Comparison of ENCODE assay signal across 20 cellular contexts in genomic region chr2:12074126-12074883, GRCh38.
DNase-seq lines count a peak whose midpoint lies in the region; ATAC-seq and TF ChIP-seq lines count a peak whose summit lies in the region.
"Had no signal": no experiment of that assay in that cellular context is flagged by ENCODE, and none has a peak within 500 bp of the region (broad histone marks: within the 10 kb centered on the region; RNA-seq: fewer than 3 reads in every experiment).

No MANE protein-coding gene starts in this region.

- TF ChIP-seq CTCF in WERI-Rb-1 (IDR thresholded peaks at IDR 0.05; ENCODE audit: low read depth, low read length), result no peak
- no peak for TF ChIP-seq CTCF in tibial nerve (IDR thresholded peaks at IDR 0.05)

- no peak for TF ChIP-seq EP300 in tibial nerve (IDR thresholded peaks at IDR 0.05)

- TF ChIP-seq POLR2A in tibial nerve (IDR thresholded peaks at IDR 0.05), result no peak

- H2BK5ac ChIP-seq in mesendoderm (ENCODE audit: low read length), result peak overlapping the region; percentile 69

- H3K4me3 ChIP-seq in WERI-Rb-1 (ENCODE audit: low read depth, low read length) (no peak overlapping the region), mesendoderm (ENCODE audit: low read length) (no peak overlapping the region), tibial nerve (no peak overlapping the region)
- H3K4me3 ChIP-seq: ascending aorta, coronary artery, sigmoid colon, upper lobe of left lung had no signal

- no peak overlapping the region for H3K18ac ChIP-seq in mesendoderm (ENCODE audit: low read length)

- peaks cover 12% of the 10 kb centered on the region for H3K4me1 ChIP-seq in mesendoderm (ENCODE audit: control insufficient read depth, low read depth, low read length)
- no peaks in the 10 kb centered on the region for H3K4me1 ChIP-seq in tibial nerve
- H3K4me1 ChIP-seq: ascending aorta, upper lobe of left lung had no signal

- H3K23ac ChIP-seq in mesendoderm (ENCODE audit: low read length), result no peak overlapping the region

- H2BK120ac ChIP-seq in mesendoderm (ENCODE audit: low read depth, low read length), result no peak overlapping the region

- H3K27ac ChIP-seq in WERI-Rb-1 (no peak overlapping the region), mesendoderm (ENCODE audit: low read depth, low read length) (peak overlapping the region; percentile 4), tibial nerve (no peak overlapping the region)
- H3K27ac ChIP-seq: ascending aorta, coronary artery, sigmoid colon, upper lobe of left lung had no signal

- no peak overlapping the region for H3K4me2 ChIP-seq in mesendoderm (ENCODE audit: low read length)

- no peaks in the 10 kb centered on the region for H3K9me3 ChIP-seq in WERI-Rb-1 (ENCODE audit: severe bottlenecking)
- H3K9me3 ChIP-seq in tibial nerve, result no peaks in the 10 kb centered on the region
- H3K9me3 ChIP-seq: ascending aorta, sigmoid colon, upper lobe of left lung had no signal

- no peaks in the 10 kb centered on the region for H3K36me3 ChIP-seq in WERI-Rb-1
- H3K36me3 ChIP-seq in mesendoderm (ENCODE audit: control insufficient read depth, insufficient read depth, low read length), result no peaks in the 10 kb centered on the region
- no peaks in the 10 kb centered on the region for H3K36me3 ChIP-seq in tibial nerve
- H3K36me3 ChIP-seq: ascending aorta, sigmoid colon, upper lobe of left lung had no signal

- no peaks in the 10 kb centered on the region for H3K79me1 ChIP-seq in mesendoderm (ENCODE audit: low read length)

- no peak overlapping the region for H3K9ac ChIP-seq in mesendoderm (ENCODE audit: low read length)

- no peak overlapping the region for H4K8ac ChIP-seq in mesendoderm (ENCODE audit: low read depth, low read length)

- no peak overlapping the region for H4K5ac ChIP-seq in mesendoderm (ENCODE audit: low read length)

- ATAC-seq in GM21423 (IDR thresholded peaks at IDR 0.05; ENCODE audit: unreplicated experiment), result peak; percentile 26
- ATAC-seq in HG03457 (IDR thresholded peaks at IDR 0.05; ENCODE audit: unreplicated experiment), result no peak

- peak overlapping the region; percentile 56 for H3K56ac ChIP-seq in mesendoderm (ENCODE audit: low read length)

- no peak overlapping the region for H3K4ac ChIP-seq in mesendoderm (ENCODE audit: low read depth, low read length)

- H2BK15ac ChIP-seq in mesendoderm (replicated peaks; ENCODE audit: low read depth), result no peak overlapping the region

- no peaks in the 10 kb centered on the region for H3K27me3 ChIP-seq in WERI-Rb-1 (ENCODE audit: insufficient read depth, low read depth, severe bottlenecking)
- no peaks in the 10 kb centered on the region for H3K27me3 ChIP-seq in mesendoderm (ENCODE audit: insufficient read depth, low read length, poor library complexity)
- no peaks in the 10 kb centered on the region for H3K27me3 ChIP-seq in tibial nerve
- H3K27me3 ChIP-seq: ascending aorta, sigmoid colon, upper lobe of left lung had no signal

- no CpG with 5 or more reads among the region's 8 CpGs for WGBS in mesendoderm (ENCODE audit: extremely low coverage, insufficient coverage, low lambda C conversion rate)
- WGBS in tibial nerve, 2 donors, result 53 to 65% methylated on average over 8 of the region's 8 CpGs

- no peaks in the 10 kb centered on the region for H3K79me2 ChIP-seq in mesendoderm (ENCODE audit: control insufficient read depth, insufficient read depth, low read length)

- DNase-seq in CMK (ENCODE audit: low read depth), result peak; percentile 81
- DNase-seq in WERI-Rb-1, result peak; percentile 33
- peak; percentile 96 for DNase-seq in mesendoderm
- no peak for DNase-seq in tibial nerve (ENCODE audit: low spot score in 2 of 2)
- no peak for DNase-seq in activated gamma-delta T cell (lab: John Stamatoyannopoulos, UW)
- no peak for DNase-seq in H4 (ENCODE audit: low spot score)
- DNase-seq: activated CD4-positive, CD25-positive, alpha-beta regulatory T cell; activated effector memory CD4-positive, alpha-beta T cell treated with anti-CD3 and anti-CD28 coated beads, Interleukin-2, amount 50 U/mL, for 16 hours; EL; HFFc6; KBM-7; NCI-H446 treated with DMSO at 0.1 percent for 48 hours; sigmoid colon; stimulated activated CD4-positive, alpha-beta T cell treated with anti-CD3 and anti-CD28 coated beads, Interleukin-2, amount 100 ng/mL, for 48 hours; SW 1271; upper lobe of left lung had no signal

- no peak overlapping the region for H2AK5ac ChIP-seq in mesendoderm (ENCODE audit: low read length)

Comparison
In these comparisons a context has a peak if more than half of its experiments do, and no peak if none do; other contexts are left out.
1. DNase-seq: peak in CMK (single experiment), WERI-Rb-1 (single experiment) and mesendoderm (single experiment); none in tibial nerve (0 of 2), activated gamma-delta T cell (single experiment) and H4 (single experiment).